In the genomic region with DNA sequence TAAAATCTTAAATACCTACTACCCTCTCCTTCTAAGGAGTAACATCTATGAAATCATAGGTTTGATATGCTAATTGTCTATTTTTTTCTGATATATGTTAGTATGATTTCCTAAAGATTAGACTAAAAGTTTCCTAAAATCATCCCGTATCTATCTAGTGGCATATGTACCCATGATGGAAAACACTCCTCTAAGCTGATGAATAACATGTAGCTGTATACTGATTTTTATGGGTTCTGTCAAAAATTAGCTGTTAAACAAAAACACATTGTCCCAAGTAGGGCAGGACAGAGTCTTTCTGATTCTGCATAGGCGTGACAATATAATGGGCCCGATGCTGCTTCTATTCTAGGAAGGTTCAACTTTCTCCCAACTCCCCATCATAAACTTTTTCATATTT, we compare ENCODE assay signal across 25 cellular contexts.
"Had no signal": no experiment of that assay in that cellular context is flagged by ENCODE, and none has a peak within 500 bp of the region (broad histone marks: within the 10 kb centered on the region; RNA-seq: fewer than 3 reads in every experiment).

No MANE protein-coding gene starts in this region.

- ATAC-seq: stimulated activated effector memory CD8-positive, alpha-beta T cell treated with anti-CD3 and anti-CD28 coated beads, Interleukin-12 subunit alpha, Interleukin-12 subunit beta, amount 100 ng/mL, for 72 hours; stimulated activated memory B cell treated with anti-CD40 and anti-IgM and Interleukin-4, amounts not matched to agents 10 μg/mL and 1 μg/mL and 100 μg/mL, for 72 hours; stimulated activated naive B cell treated with anti-CD40 and anti-IgM and Interleukin-4, amounts not matched to agents 10 μg/mL and 1 μg/mL and 100 μg/mL, for 72 hours; stimulated activated naive CD8-positive, alpha-beta T cell treated with anti-CD3 and anti-CD28 coated beads, Interleukin-15, amount 100 ng/mL, for 72 hours; stimulated activated naive CD8-positive, alpha-beta T cell treated with anti-CD3 and anti-CD28 coated beads, Interleukin-15, Interleukin-2, amounts not matched to agents 100 U/mL and 50 U/mL, for 24 hours; upper lobe of right lung had no signal

- H3K27me3 ChIP-seq: stomach, suprapubic skin, testis, thyroid gland, tibial artery, tibial nerve, transverse colon, upper lobe of right lung, uterus, vagina had no signal

- H3K4me3 ChIP-seq: stomach, suprapubic skin, testis, thoracic aorta, thyroid gland, tibial artery, tibial nerve, transverse colon, upper lobe of right lung, uterus, vagina had no signal

- H3K4me1 ChIP-seq: stomach, suprapubic skin, testis, thyroid gland, tibial artery, tibial nerve, transverse colon, upper lobe of right lung, uterus, vagina had no signal

- H3K9me3 ChIP-seq: stomach, suprapubic skin, testis, thoracic aorta, thyroid gland, tibial artery, tibial nerve, transverse colon, upper lobe of right lung, uterus, vagina had no signal

- H3K27ac ChIP-seq: stomach, suprapubic skin, testis, thoracic aorta, thyroid gland, tibial artery, tibial nerve, transverse colon, upper lobe of right lung, uterus, vagina had no signal

- DNase-seq: stimulated activated CD4-positive, alpha-beta T cell treated with anti-CD3 and anti-CD28 coated beads, Interleukin-2, amount 100 ng/mL, for 48 hours; stimulated activated CD4-positive, alpha-beta T cell treated with anti-CD3 and anti-CD28 coated beads, Interleukin-4, amount 100 ng/mL, for 1 hour; stimulated activated CD4-positive, alpha-beta T cell treated with anti-CD3 and anti-CD28 coated beads, Interleukin-4, amount 100 ng/mL, for 24 hours; stimulated activated CD4-positive, alpha-beta T cell treated with anti-CD3 and anti-CD28 coated beads, Interleukin-4, amount 100 ng/mL, for 4 hours; stimulated activated CD8-positive, alpha-beta memory T cell treated with anti-CD3 and anti-CD28 coated beads, Interleukin-4, amount 100 ng/mL, for 48 hours; stimulated activated naive B cell treated with anti-CD40 and anti-IgM and Interleukin-4, amounts not matched to agents 10 μg/mL and 1 μg/mL and 100 μg/mL, for 72 hours; stimulated activated naive CD4-positive, alpha-beta T cell; stimulated activated naive CD4-positive, alpha-beta T cell treated with Interleukin-2 at 50 U/mL for 16 hours; stimulated activated naive CD8-positive, alpha-beta T cell treated with anti-CD3 and anti-CD28 coated beads, Interleukin-15, amount 100 ng/mL, for 72 hours; stimulated activated naive CD8-positive, alpha-beta T cell treated with anti-CD3 and anti-CD28 coated beads, Interleukin-15, Interleukin-2, amounts not matched to agents 100 U/mL and 50 U/mL, for 24 hours; stomach; substantia nigra; testis; thyroid gland; tibial artery; transverse colon; trophoblast cell; upper lobe of right lung; uterus had no signal

- H3K36me3 ChIP-seq: stomach, suprapubic skin, thoracic aorta, thyroid gland, tibial artery, tibial nerve, transverse colon, upper lobe of right lung, uterus, vagina had no signal
